Comparison of ENCODE assay signal across 20 cellular contexts in genomic region chr4:122285285-122285684, GRCh38.
DNase-seq lines count a peak whose midpoint lies in the region; ATAC-seq and TF ChIP-seq lines count a peak whose summit lies in the region.
"Had no signal": no experiment of that assay in that cellular context is flagged by ENCODE, and none has a peak within 500 bp of the region (broad histone marks: within the 10 kb centered on the region; RNA-seq: fewer than 3 reads in every experiment).

No MANE protein-coding gene starts in this region.

- no peak overlapping the region for H3K4me2 ChIP-seq in hepatocyte

- H3K27ac ChIP-seq in brain microvascular endothelial cell (no peak overlapping the region), hepatocyte (no peak overlapping the region)
- H3K27ac ChIP-seq: gastrocnemius medialis, Peyer's patch, stomach had no signal

- in situ Hi-C loops in brain microvascular endothelial cell (cut with HindIII; ENCODE audit: low pct_ligation_motif_present, low sequenced_read_pairs) = no loop called here

- DNase-seq in COLO829 (ENCODE audit: low spot score) (peak; percentile 6), LHCN-M2 (ENCODE audit: low read depth) (peak; percentile 63), brain microvascular endothelial cell (peak; percentile 10), kidney epithelial cell (ENCODE audit: low read depth) (peak; percentile 5), hepatocyte (ENCODE audit: low spot score) (no peak), NOMO-1 (lab: John Stamatoyannopoulos, UW; ENCODE audit: unreplicated experiment in 2 of 2) (no peak)
- no peak for DNase-seq in activated naive CD4-positive, alpha-beta T cell treated with anti-CD3 and anti-CD28 coated beads, Interleukin-2, amount 50 U/mL, for 72 hours (ENCODE audit: low spot score in 2 of 2)
- DNase-seq: activated CD4-positive, alpha-beta T cell treated with anti-CD3 and anti-CD28 coated beads, Interleukin-2, amount 50 U/mL, for 4 hours; activated T-cell treated with anti-CD3 and anti-CD28 coated beads, Interleukin-2, amount 50 U/mL, for 1 hour; effector CD8-positive, alpha-beta T cell; gastrocnemius medialis; NCI-H1105; NCI-H748 treated with DMSO at 0.1 percent for 48 hours; Peyer's patch; stomach had no signal

- H3K36me3 ChIP-seq in brain microvascular endothelial cell (replicated peaks) (peaks cover 3% of the 10 kb centered on the region), kidney epithelial cell (ENCODE audit: control insufficient read depth, insufficient read depth, low read length) (no peaks in the 10 kb centered on the region), hepatocyte (replicated peaks; ENCODE audit: insufficient read depth, low read depth) (peaks cover 6% of the 10 kb centered on the region)
- H3K36me3 ChIP-seq: HAP-1 had no signal

- H3K27me3 ChIP-seq in brain microvascular endothelial cell (replicated peaks) = no peaks in the 10 kb centered on the region
- no peaks in the 10 kb centered on the region for H3K27me3 ChIP-seq in kidney epithelial cell (ENCODE audit: control insufficient read depth, insufficient read depth, low read length)
- H3K27me3 ChIP-seq in hepatocyte = no peaks in the 10 kb centered on the region
- H3K27me3 ChIP-seq: gastrocnemius medialis, Peyer's patch, stomach had no signal

- H3K36me3 Mint-ChIP-seq in activated naive CD4-positive, alpha-beta T cell treated with anti-CD3 and anti-CD28 coated beads, Interleukin-2, amount 50 U/mL, for 72 hours = no peaks in the 10 kb centered on the region

- TF ChIP-seq CTCF in brain microvascular endothelial cell (IDR thresholded peaks at IDR 0.05; ENCODE audit: low read depth, low read length, missing control alignments) (no peak), kidney epithelial cell (IDR thresholded peaks at IDR 0.05; ENCODE audit: insufficient read depth, low read length, poor library complexity, severe bottlenecking) (no peak), hepatocyte (IDR thresholded peaks at IDR 0.05; ENCODE audit: poor library complexity) (no peak)

- no peak overlapping the region for H2AFZ ChIP-seq in hepatocyte

- H3K9me3 ChIP-seq in hepatocyte (ENCODE audit: low read depth) = no peaks in the 10 kb centered on the region
- H3K9me3 ChIP-seq: gastrocnemius medialis, HAP-1, Peyer's patch, stomach had no signal

- no peaks in the 10 kb centered on the region for H3K4me1 ChIP-seq in hepatocyte (ENCODE audit: insufficient read depth)
- H3K4me1 ChIP-seq: gastrocnemius medialis, HAP-1, Peyer's patch, stomach had no signal

- H3K9me3 Mint-ChIP-seq in activated naive CD4-positive, alpha-beta T cell treated with anti-CD3 and anti-CD28 coated beads, Interleukin-2, amount 50 U/mL, for 72 hours = no peaks in the 10 kb centered on the region
- H3K9me3 Mint-ChIP-seq: nephron had no signal

- no peaks in the 10 kb centered on the region for H4K20me1 ChIP-seq in hepatocyte (ENCODE audit: insufficient read depth, poor library complexity, severe bottlenecking)

- H3K27ac Mint-ChIP-seq in activated naive CD4-positive, alpha-beta T cell treated with anti-CD3 and anti-CD28 coated beads, Interleukin-2, amount 50 U/mL, for 72 hours = no peak overlapping the region
- H3K27ac Mint-ChIP-seq: activated naive CD8-positive, alpha-beta T cell; nephron had no signal

- no peaks in the 10 kb centered on the region for H3K9me2 ChIP-seq in hepatocyte (replicated peaks; ENCODE audit: insufficient read depth)

- no peaks in the 10 kb centered on the region for H3K79me2 ChIP-seq in hepatocyte

- WGBS in hepatocyte (ENCODE audit: low lambda C conversion rate, missing lambda C conversion rate) = 87% methylated on average over 2 of the region's 2 CpGs

- H3K4me3 ChIP-seq in brain microvascular endothelial cell (ENCODE audit: low read depth, low read length) (no peak overlapping the region), kidney epithelial cell (ENCODE audit: low read depth, low read length) (no peak overlapping the region), hepatocyte (no peak overlapping the region)
- H3K4me3 ChIP-seq: gastrocnemius medialis, GM12878, HAP-1, Peyer's patch, stomach had no signal

- ATAC-seq in activated naive CD4-positive, alpha-beta T cell treated with anti-CD3 and anti-CD28 coated beads, Interleukin-2, amount 50 U/mL, for 72 hours = no peak
- no peak for ATAC-seq in GM19328 (IDR thresholded peaks at IDR 0.05; ENCODE audit: unreplicated experiment)
- ATAC-seq: gastrocnemius medialis, GM12878 had no signal

Comparison
In these comparisons a context has a peak if more than half of its experiments do, and no peak if none do; other contexts are left out.
1. DNase-seq: peak in COLO829 (single experiment), LHCN-M2 (single experiment), brain microvascular endothelial cell (single experiment) and kidney epithelial cell (single experiment); none in activated naive CD4-positive, alpha-beta T cell treated with anti-CD3 and anti-CD28 coated beads, Interleukin-2, amount 50 U/mL, for 72 hours (0 of 2), hepatocyte (single experiment) and NOMO-1 (0 of 2).